35 cellular contexts compared by ENCODE assay signal in the genomic region with DNA sequence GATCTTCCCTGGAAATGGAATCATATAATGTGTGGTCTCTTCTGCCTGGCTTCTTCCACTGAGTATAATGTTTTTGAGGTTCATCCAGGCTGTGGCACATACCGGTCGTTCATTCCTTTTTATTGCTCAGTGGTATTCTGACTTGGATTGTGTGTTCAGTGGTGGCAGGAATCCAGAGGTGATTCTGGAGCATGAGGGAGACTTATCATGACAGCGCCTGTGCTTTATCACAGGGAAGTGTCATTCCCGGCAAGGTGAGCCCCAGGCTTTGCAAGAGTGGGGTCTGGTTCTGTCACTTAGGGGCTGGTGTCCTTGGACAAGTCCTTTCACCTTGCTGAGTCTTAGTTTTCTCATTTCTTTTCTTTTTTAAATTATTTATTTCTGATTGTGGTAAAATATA. TPM values are rescaled to one million over a fixed set of nuclear protein-coding genes. Genes with fewer than 3 reads are reported as not detected.
"Had no signal": no experiment of that assay in that cellular context is flagged by ENCODE, and none has a peak within 500 bp of the region (broad histone marks: within the 10 kb centered on the region; RNA-seq: fewer than 3 reads in every experiment).

No MANE protein-coding gene starts in this region.

- H3K27me3 Mint-ChIP-seq: activated CD8-positive, alpha-beta memory T cell treated with anti-CD3 and anti-CD28 coated beads, Interleukin-2, amount 10 ng/mL, durations not matched to agents 7 days and 5 days; activated naive CD4-positive, alpha-beta T cell treated with anti-CD3 and anti-CD28 coated beads, Interleukin-2, amount 10 ng/mL, durations not matched to agents 7 days and 5 days; central memory CD8-positive, alpha-beta T cell had no signal

- H3K27ac ChIP-seq: brain microvascular endothelial cell, Peyer's patch, WERI-Rb-1 had no signal

- ATAC-seq: activated CD8-positive, alpha-beta memory T cell treated with anti-CD3 and anti-CD28 coated beads, Interleukin-2, amount 10 ng/mL, durations not matched to agents 7 days and 5 days; activated naive CD8-positive, alpha-beta T cell treated with anti-CD3 and anti-CD28 coated beads, Interleukin-2, amount 50 U/mL, for 24 hours; K562; PC-3 had no signal

- H3K4me3 ChIP-seq: K562, Peyer's patch had no signal

- DNase-seq: activated CD4-positive, alpha-beta memory T cell treated with anti-CD3 and anti-CD28 coated beads, Interleukin-2, amount 10 ng/mL, durations not matched to agents 7 days and 5 days; activated CD4-positive, alpha-beta T cell treated with anti-CD3 and anti-CD28 coated beads for 1 hour; activated CD4-positive, alpha-beta T cell treated with anti-CD3 and anti-CD28 coated beads for 48 hours; activated CD4-positive, CD25-positive, alpha-beta regulatory T cell; activated CD8-positive, alpha-beta memory T cell treated with anti-CD3 and anti-CD28 coated beads for 24 hours; activated CD8-positive, alpha-beta memory T cell treated with anti-CD3 and anti-CD28 coated beads, Interleukin-2, amount 10 ng/mL, durations not matched to agents 7 days and 5 days; activated CD8-positive, alpha-beta memory T cell treated with anti-CD3 and anti-CD28 coated beads, Interleukin-2, amount 50 U/mL, for 48 hours; activated effector memory CD4-positive, alpha-beta T cell treated with Interleukin-2 at 50 U/mL for 16 hours; activated naive CD4-positive, alpha-beta T cell treated with anti-CD3 and anti-CD28 coated beads, Interleukin-2, amount 10 ng/mL, durations not matched to agents 7 days and 5 days; activated naive CD8-positive, alpha-beta T cell treated with anti-CD3 and anti-CD28 coated beads, Interleukin-2, amount 50 U/mL, for 24 hours; activated T-cell treated with anti-CD3 and anti-CD28 coated beads, Interleukin-2, amount 50 U/mL, for 48 hours; amniotic stem cell; aorta; brain microvascular endothelial cell; NCI-H1092 treated with DMSO at 0.1 percent for 48 hours; NCI-H1417; NCI-H146; NCI-H187; NCI-H2029 treated with DMSO at 0.1 percent for 48 hours; NCI-H2107; NCI-H2171; NCI-H446; NCI-H510A treated with DMSO at 0.1 percent for 48 hours; NCI-H69; NCI-H82; NK-92 treated with Interleukin-12 subunit alpha and Interleukin-12 subunit beta, amount 100 ng/mL, for 24 hours; PC-3; Peyer's patch; RPMI8226; SW 1271; T1000; WERI-Rb-1 had no signal

- H3K9me3 Mint-ChIP-seq: activated CD4-positive, alpha-beta memory T cell treated with anti-CD3 and anti-CD28 coated beads, Interleukin-2, amount 10 ng/mL, durations not matched to agents 7 days and 5 days; activated naive CD4-positive, alpha-beta T cell treated with anti-CD3 and anti-CD28 coated beads, Interleukin-2, amount 10 ng/mL, durations not matched to agents 7 days and 5 days; activated naive CD8-positive, alpha-beta T cell treated with anti-CD3 and anti-CD28 coated beads, Interleukin-2, amount 50 U/mL, for 24 hours; central memory CD8-positive, alpha-beta T cell had no signal

- H3K4me1 Mint-ChIP-seq: activated CD4-positive, alpha-beta memory T cell treated with anti-CD3 and anti-CD28 coated beads, Interleukin-2, amount 10 ng/mL, durations not matched to agents 7 days and 5 days; activated CD8-positive, alpha-beta memory T cell treated with anti-CD3 and anti-CD28 coated beads, Interleukin-2, amount 10 ng/mL, durations not matched to agents 7 days and 5 days; activated naive CD4-positive, alpha-beta T cell treated with anti-CD3 and anti-CD28 coated beads, Interleukin-2, amount 10 ng/mL, durations not matched to agents 7 days and 5 days; activated naive CD8-positive, alpha-beta T cell treated with anti-CD3 and anti-CD28 coated beads, Interleukin-2, amount 50 U/mL, for 24 hours; central memory CD8-positive, alpha-beta T cell had no signal

- H3K27ac Mint-ChIP-seq: activated CD4-positive, alpha-beta memory T cell treated with anti-CD3 and anti-CD28 coated beads, Interleukin-2, amount 10 ng/mL, durations not matched to agents 7 days and 5 days; activated CD8-positive, alpha-beta memory T cell treated with anti-CD3 and anti-CD28 coated beads, Interleukin-2, amount 10 ng/mL, durations not matched to agents 7 days and 5 days; activated naive CD4-positive, alpha-beta T cell treated with anti-CD3 and anti-CD28 coated beads, Interleukin-2, amount 10 ng/mL, durations not matched to agents 7 days and 5 days; activated naive CD8-positive, alpha-beta T cell; activated naive CD8-positive, alpha-beta T cell treated with anti-CD3 and anti-CD28 coated beads, Interleukin-2, amount 50 U/mL, for 24 hours had no signal

- H3K4me1 ChIP-seq: Peyer's patch had no signal

- H3K9me3 ChIP-seq: Peyer's patch had no signal

- H3K4me3 Mint-ChIP-seq: activated CD4-positive, alpha-beta memory T cell treated with anti-CD3 and anti-CD28 coated beads, Interleukin-2, amount 10 ng/mL, durations not matched to agents 7 days and 5 days; activated CD8-positive, alpha-beta memory T cell treated with anti-CD3 and anti-CD28 coated beads, Interleukin-2, amount 10 ng/mL, durations not matched to agents 7 days and 5 days; activated naive CD4-positive, alpha-beta T cell treated with anti-CD3 and anti-CD28 coated beads, Interleukin-2, amount 10 ng/mL, durations not matched to agents 7 days and 5 days; activated naive CD8-positive, alpha-beta T cell; activated naive CD8-positive, alpha-beta T cell treated with anti-CD3 and anti-CD28 coated beads, Interleukin-2, amount 50 U/mL, for 24 hours; central memory CD8-positive, alpha-beta T cell had no signal

- H3K36me3 Mint-ChIP-seq: activated CD8-positive, alpha-beta memory T cell treated with anti-CD3 and anti-CD28 coated beads, Interleukin-2, amount 10 ng/mL, durations not matched to agents 7 days and 5 days; activated naive CD4-positive, alpha-beta T cell treated with anti-CD3 and anti-CD28 coated beads, Interleukin-2, amount 10 ng/mL, durations not matched to agents 7 days and 5 days; activated naive CD8-positive, alpha-beta T cell had no signal

- H3K27me3 ChIP-seq: brain microvascular endothelial cell, Peyer's patch had no signal

- H3K36me3 ChIP-seq: brain microvascular endothelial cell, Peyer's patch, WERI-Rb-1 had no signal

RNA-seq across cellular contexts. Expression of gene IRX3, which starts 53.0 kb away (rescaled TPM):
- total RNA-seq: K562, PC-3, Peyer's patch had no signal
- polyA plus RNA-seq: K562 had no signal
